4 cellular contexts compared by ENCODE assay signal in the genomic region with DNA sequence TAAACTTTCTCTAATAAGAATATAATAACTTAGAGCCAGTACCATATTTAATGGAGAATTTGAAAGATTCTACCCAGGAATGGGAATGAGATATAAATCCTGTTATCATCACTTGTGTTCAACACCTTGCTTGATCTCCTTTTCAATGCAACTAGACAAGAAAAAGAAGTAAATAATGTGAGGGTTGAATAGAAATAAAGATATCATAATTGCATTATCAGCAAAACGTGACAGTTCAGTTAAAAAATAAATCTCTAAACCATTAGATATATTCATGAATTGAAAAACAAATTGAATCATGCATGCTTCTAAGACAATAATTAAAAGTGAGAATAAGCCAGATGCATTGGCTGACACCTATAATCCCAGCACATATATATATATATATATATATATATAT. TPM values are rescaled to one million over a fixed set of nuclear protein-coding genes. Genes with fewer than 3 reads are reported as not detected.
"Had no signal": no experiment of that assay in that cellular context is flagged by ENCODE, and none has a peak within 500 bp of the region (broad histone marks: within the 10 kb centered on the region; RNA-seq: fewer than 3 reads in every experiment).

No MANE protein-coding gene starts in this region.

RNA-seq across cellular contexts. Expression of gene FAM178B, which starts 36.2 kb away (rescaled TPM):
- total RNA-seq: GM23248, GM23338, H4, HFFc6 had no signal
